Comparison of ENCODE assay signal across 23 cellular contexts in the genomic region with DNA sequence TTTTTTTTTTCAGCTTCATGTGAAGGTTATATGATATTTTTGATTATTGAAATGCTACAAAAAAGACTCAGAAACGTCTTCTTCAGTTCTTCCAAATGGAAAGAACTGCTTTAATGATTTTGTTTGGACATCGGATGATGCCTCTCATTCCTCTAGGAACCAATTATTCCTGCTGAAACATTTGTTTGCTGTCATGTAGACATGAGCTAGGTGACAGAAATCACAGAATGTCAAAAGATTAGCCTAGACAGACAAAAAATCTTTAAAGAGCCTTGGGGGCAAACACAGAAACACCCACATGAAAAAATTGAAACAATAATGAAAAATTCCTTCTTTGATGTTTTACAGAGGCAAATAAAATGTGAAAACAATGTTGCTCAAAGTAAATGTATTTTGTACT.
"Had no signal": no experiment of that assay in that cellular context is flagged by ENCODE, and none has a peak within 500 bp of the region (broad histone marks: within the 10 kb centered on the region; RNA-seq: fewer than 3 reads in every experiment).

No MANE protein-coding gene starts in this region.

- H3K36me3 ChIP-seq: colonic mucosa, esophagus muscularis mucosa, esophagus squamous epithelium, gastrocnemius medialis, gastroesophageal sphincter, heart left ventricle, heart right ventricle had no signal

- H3K9me3 ChIP-seq: colonic mucosa, esophagus muscularis mucosa, esophagus squamous epithelium, gastrocnemius medialis, gastroesophageal sphincter, heart left ventricle had no signal

- DNase-seq: colonic mucosa; cortex of kidney; dermis blood vessel endothelial cell; dorsolateral prefrontal cortex; effector CD4-positive, alpha-beta T cell; effector CD8-positive, alpha-beta T cell; effector memory CD4-positive, alpha-beta T cell; effector memory CD8-positive, alpha-beta T cell; endodermal cell; erythroblast; esophagus squamous epithelium; foreskin fibroblast; foreskin keratinocyte; foreskin melanocyte; gastrocnemius medialis; glutamatergic neuron; head of caudate nucleus; heart left ventricle; heart right ventricle had no signal

- H3K27me3 ChIP-seq: colonic mucosa, dorsolateral prefrontal cortex, esophagus muscularis mucosa, esophagus squamous epithelium, foreskin keratinocyte, gastrocnemius medialis, gastroesophageal sphincter, heart left ventricle, heart right ventricle had no signal

- H3K4me3 ChIP-seq: colonic mucosa, coronary artery, dorsolateral prefrontal cortex, esophagus muscularis mucosa, esophagus squamous epithelium, gastrocnemius medialis, gastroesophageal sphincter, heart left ventricle, heart right ventricle had no signal

- H3K27ac ChIP-seq: colonic mucosa, coronary artery, dorsolateral prefrontal cortex, epithelial cell of prostate, esophagus muscularis mucosa, esophagus squamous epithelium, foreskin keratinocyte, gastrocnemius medialis, gastroesophageal sphincter, heart left ventricle, heart right ventricle had no signal
